In genomic region chr6:107144014-107144413, GRCh38 we compare ENCODE assay signal across 16 cellular contexts. TPM values are rescaled to one million over a fixed set of nuclear protein-coding genes. Genes with fewer than 3 reads are reported as not detected.
A peak's percentile ranks its signal among the peaks of the same experiment; 100 is the strongest.
DNase-seq lines count a peak whose midpoint lies in the region; ATAC-seq and TF ChIP-seq lines count a peak whose summit lies in the region.
"Had no signal": no experiment of that assay in that cellular context is flagged by ENCODE, and none has a peak within 500 bp of the region (broad histone marks: within the 10 kb centered on the region; RNA-seq: fewer than 3 reads in every experiment).

No MANE protein-coding gene starts in this region.

- peak; percentile 14 for DNase-seq in MCF 10A (ENCODE audit: unreplicated experiment)
- DNase-seq in breast epithelium (ENCODE audit: low spot score in 2 of 2), result no peak
- peak; percentile 25 for DNase-seq in astrocyte of the hippocampus (ENCODE audit: low read depth, low spot score)
- no peak for DNase-seq in lower lobe of right lung
- DNase-seq in dedifferentiated amniotic fluid mesenchymal stem cell (ENCODE audit: extremely low spot score), result no peak
- no peak for DNase-seq in iPS-NIHi7 (ENCODE audit: extremely low spot score)
- DNase-seq: DMS 273 treated with DMSO at 0.1 percent for 48 hours, GF-D8, NCI-H1092, NCI-H1694, NCI-H510A treated with DMSO at 0.1 percent for 48 hours, SHP77 had no signal

- H3K9ac ChIP-seq in KMS-11, result no peak overlapping the region
- H3K9ac ChIP-seq: BLaER1 treated with 17β-estradiol and CSF1 and Interleukin-3, amounts not matched to agents 10 nM and 100 nM had no signal

- no peaks in the 10 kb centered on the region for H3K9me3 Mint-ChIP-seq in MCF 10A (ENCODE audit: unreplicated experiment)

- TF ChIP-seq POLR2A in breast epithelium (IDR thresholded peaks at IDR 0.05), result no peak

- H2AFZ ChIP-seq in KMS-11 (ENCODE audit: low read depth), result no peak overlapping the region

- no peaks in the 10 kb centered on the region for H3K36me3 Mint-ChIP-seq in MCF 10A (ENCODE audit: insufficient read depth, unreplicated experiment)

- H3K27ac Mint-ChIP-seq in MCF 10A (ENCODE audit: low read depth, unreplicated experiment), result no peak overlapping the region

- ATAC-seq in lower lobe of right lung, result no peak
- no peak for ATAC-seq in HG03520 (IDR thresholded peaks at IDR 0.05; ENCODE audit: unreplicated experiment)
- ATAC-seq: SK-N-SH treated with all-trans-retinoic acid at 6 μM for 48 hours had no signal

- TF ChIP-seq CTCF in MCF 10A (IDR thresholded peaks at IDR 0.05; ENCODE audit: unreplicated experiment) (no peak), breast epithelium (IDR thresholded peaks at IDR 0.05) (no peak), KMS-11 (conservative IDR thresholded peaks at IDR 0.05; ENCODE audit: low read depth, low read length) (no peak), lower lobe of right lung (IDR thresholded peaks at IDR 0.05) (no peak)

- BruUV-seq in MCF 10A (replicated peaks; lab: Mats Ljungman, UMichigan), result no TSS peak

- H3K4me1 ChIP-seq in breast epithelium (no peaks in the 10 kb centered on the region), KMS-11 (ENCODE audit: low read depth, poor library complexity, severe bottlenecking) (peaks cover 16% of the 10 kb centered on the region), lower lobe of right lung (no peaks in the 10 kb centered on the region)

- CTCF ChIA-PET in MCF 10A (lab: Yijun Ruan, JAX), result no interaction called here

- H3K4me3 ChIP-seq in breast epithelium (no peak overlapping the region), KMS-11 (IDR thresholded peaks at IDR 0.05; ENCODE audit: insufficient read depth, low read depth, low read length) (no peak overlapping the region), lower lobe of right lung (no peak overlapping the region)
- H3K4me3 ChIP-seq: BLaER1 treated with 17β-estradiol and CSF1 and Interleukin-3, amounts not matched to agents 10 nM and 100 nM had no signal

- no peak overlapping the region for H3K4me3 Mint-ChIP-seq in MCF 10A (ENCODE audit: unreplicated experiment)

- H3K4me2 ChIP-seq in KMS-11, result peak overlapping the region; percentile 36
- H3K4me2 ChIP-seq: BLaER1 treated with 17β-estradiol and CSF1 and Interleukin-3, amounts not matched to agents 10 nM and 100 nM had no signal

- H3K27me3 Mint-ChIP-seq in MCF 10A (ENCODE audit: insufficient read depth, unreplicated experiment), result no peaks in the 10 kb centered on the region

- peaks cover 5% of the 10 kb centered on the region for H3K4me1 Mint-ChIP-seq in MCF 10A (ENCODE audit: insufficient read depth, unreplicated experiment)

- H3K27me3 ChIP-seq in breast epithelium, result no peaks in the 10 kb centered on the region
- no peaks in the 10 kb centered on the region for H3K27me3 ChIP-seq in KMS-11 (ENCODE audit: insufficient read depth, low read depth)
- H3K27me3 ChIP-seq in lower lobe of right lung (ENCODE audit: low read depth), result no peaks in the 10 kb centered on the region
- H3K27me3 ChIP-seq: BLaER1 treated with 17β-estradiol and CSF1 and Interleukin-3, amounts not matched to agents 10 nM and 100 nM had no signal

- H3K9me3 ChIP-seq in breast epithelium (no peaks in the 10 kb centered on the region), lower lobe of right lung (no peaks in the 10 kb centered on the region)
- H3K9me3 ChIP-seq: BLaER1 treated with 17β-estradiol and CSF1 and Interleukin-3, amounts not matched to agents 10 nM and 100 nM had no signal

- H4K20me1 ChIP-seq in KMS-11 (ENCODE audit: insufficient read depth), result no peaks in the 10 kb centered on the region
- H4K20me1 ChIP-seq: BLaER1 treated with 17β-estradiol and CSF1 and Interleukin-3, amounts not matched to agents 10 nM and 100 nM had no signal

- intact Hi-C loops in MCF 10A (cut with micrococcal nuclease) (no loop called here), breast epithelium (cut with DNase I; ENCODE audit: low total_unique reads) (no loop called here), lower lobe of right lung (cut with DNase I) (no loop called here)

- POLR2A ChIA-PET in MCF 10A (lab: Yijun Ruan, JAX), result no interaction called here

- H3K79me2 ChIP-seq in KMS-11 (ENCODE audit: insufficient read depth, low read depth), result no peaks in the 10 kb centered on the region

- no peak overlapping the region for H3K27ac ChIP-seq in breast epithelium
- no peak overlapping the region; the same call in 1 of the 2 replicates for H3K27ac ChIP-seq in KMS-11
- H3K27ac ChIP-seq in lower lobe of right lung, result no peak overlapping the region
- H3K27ac ChIP-seq: BLaER1 treated with 17β-estradiol and CSF1 and Interleukin-3, amounts not matched to agents 10 nM and 100 nM had no signal

- H3K36me3 ChIP-seq in breast epithelium (no peaks in the 10 kb centered on the region), KMS-11 (ENCODE audit: insufficient read depth) (no peaks in the 10 kb centered on the region), lower lobe of right lung (no peaks in the 10 kb centered on the region)
- H3K36me3 ChIP-seq: BLaER1 treated with 17β-estradiol and CSF1 and Interleukin-3, amounts not matched to agents 10 nM and 100 nM had no signal

RNA-seq across cellular contexts. Expression of gene BEND3, which starts 28.7 kb away (rescaled TPM):
- total RNA-seq in MCF 10A (2022), result 2.8 and 3.1 TPM in 2 replicates
- total RNA-seq in breast epithelium, result 1 to 10 TPM in 2 of 3 donors, under 1 TPM in 1; 0.96 to 3.6 (median 2.5) TPM
- 3.1 TPM for total RNA-seq in lower lobe of right lung

Comparison
In these comparisons a context has a peak if more than half of its experiments do, and no peak if none do; other contexts are left out.
1. DNase-seq: peak in MCF 10A (single experiment) and astrocyte of the hippocampus (single experiment); none in breast epithelium (0 of 2), lower lobe of right lung (single experiment), dedifferentiated amniotic fluid mesenchymal stem cell (single experiment) and iPS-NIHi7 (single experiment).